ENCODE assay signal across 26 cellular contexts in genomic region chr4:40327340-40327739, GRCh38. TPM values are rescaled to one million over a fixed set of nuclear protein-coding genes. Genes with fewer than 3 reads are reported as not detected.
DNase-seq lines count a peak whose midpoint lies in the region; ATAC-seq, FAIRE-seq and TF ChIP-seq lines count a peak whose summit lies in the region.
"Had no signal": no experiment of that assay in that cellular context is flagged by ENCODE, and none has a peak within 500 bp of the region (broad histone marks: within the 10 kb centered on the region; RNA-seq: fewer than 3 reads in every experiment).

No MANE protein-coding gene starts in this region.

- H3K36me3 Mint-ChIP-seq in activated naive CD4-positive, alpha-beta T cell treated with anti-CD3 and anti-CD28 coated beads for 36 hours (ENCODE audit: low read depth) = no peaks in the 10 kb centered on the region
- H3K36me3 Mint-ChIP-seq: activated naive CD8-positive, alpha-beta T cell treated with anti-CD3 and anti-CD28 coated beads, Interleukin-2, amount 10 ng/mL, durations not matched to agents 7 days and 5 days; CD8-positive, alpha-beta T cell; natural killer cell treated with Interleukin-12 subunit alpha and Interleukin-12 subunit beta and Interleukin-15 and Interleukin-18, amount 100 ng/mL, for 72 hours had no signal

- H3K9ac ChIP-seq in HepG2 (ENCODE audit: insufficient read depth, low read depth, low read length) = no peak overlapping the region

- POLR2A ChIA-PET in A549 (lab: Yijun Ruan, JAX) (no interaction called here), HepG2 (lab: Yijun Ruan, JAX) (interaction anchor here (1.3 kb wide), 1 partner anchor 10 kb away, joined by 3 read pairs; no protein-coding TSS in a partner anchor)

- BruUV-seq in HepG2 (replicated peaks; lab: Mats Ljungman, UMichigan) = no TSS peak

- CTCF ChIA-PET in A549 (lab: Yijun Ruan, JAX) (interaction anchor here (1.2 to 5.0 kb wide), 5 partner anchors 10 to 271 kb away, joined by 3 to 45 read pairs (median 17); partner anchors contain the start of genes CHRNA9 and N4BP2), HepG2 (lab: Yijun Ruan, JAX; ENCODE audit: low intra/inter-chr PET ratio, low total read pairs) (no interaction called here)
- CTCF ChIA-PET in activated naive CD4-positive, alpha-beta T cell treated with anti-CD3 and anti-CD28 coated beads for 36 hours (lab: Charles Lee) = interaction anchor here (0.5 to 3.6 kb wide), 5 partner anchors 10 to 270 kb away, joined by 4 to 42 read pairs (median 17); partner anchors contain the start of gene N4BP2

- peaks cover 0 to 2% of the 10 kb centered on the region in 2 experiments; a peak in 2 of 5 replicates for H3K27me3 ChIP-seq in HepG2 (ENCODE audit: control insufficient read depth in 1 of 2, insufficient read depth in 2 of 2, low read length in 2 of 2)
- H3K27me3 ChIP-seq in stomach = no peaks in the 10 kb centered on the region
- H3K27me3 ChIP-seq in ovary = no peaks in the 10 kb centered on the region
- H3K27me3 ChIP-seq: esophagus squamous epithelium, vagina had no signal

- H3K9me3 Mint-ChIP-seq in activated naive CD4-positive, alpha-beta T cell treated with anti-CD3 and anti-CD28 coated beads for 36 hours = no peaks in the 10 kb centered on the region
- H3K9me3 Mint-ChIP-seq: activated CD4-positive, alpha-beta memory T cell treated with anti-CD3 and anti-CD28 coated beads, Interleukin-2, amount 10 ng/mL, durations not matched to agents 7 days and 5 days; activated naive CD8-positive, alpha-beta T cell treated with anti-CD3 and anti-CD28 coated beads, Interleukin-2, amount 10 ng/mL, durations not matched to agents 7 days and 5 days; activated T-cell treated with anti-CD3 and anti-CD28 coated beads, Interleukin-2, amount 50 U/mL, for 24 hours; CD8-positive, alpha-beta T cell; natural killer cell treated with Interleukin-12 subunit alpha and Interleukin-12 subunit beta and Interleukin-15 and Interleukin-18, amount 100 ng/mL, for 72 hours; T-helper 1 cell treated with Interleukin-12 subunit alpha and Interleukin-12 subunit beta and Interleukin-4 antibody, amounts not matched to agents 30 μg/mL and 1 μg/mL, for 36 hours had no signal

- H3K4me1 ChIP-seq in A549 (peaks cover 37% of the 10 kb centered on the region), HepG2 (ENCODE audit: insufficient read depth, low read length) (no peaks in the 10 kb centered on the region), stomach (peaks cover 0 to 21% (median 8%) of the 10 kb centered on the region in 4 donors), ovary (ENCODE audit: insufficient read depth) (no peaks in the 10 kb centered on the region)
- H3K4me1 ChIP-seq: esophagus squamous epithelium had no signal

- intact Hi-C loops in HepG2 (cut with micrococcal nuclease; ENCODE audit: unreplicated experiment) (no loop called here), stomach (cut with DNase I; ENCODE audit: low total_unique reads) (no loop called here), ovary (cut with DNase I) (loop anchor here in 2 of 4 donors (10.0 kb wide), 2 partner anchors 173 to 207 kb away; no protein-coding TSS in a partner anchor)
- intact Hi-C loops in activated naive CD4-positive, alpha-beta T cell treated with anti-CD3 and anti-CD28 coated beads for 36 hours (cut with micrococcal nuclease) = loop anchor here (5.0 kb wide), 1 partner anchor 515 kb away; no protein-coding TSS in a partner anchor

- DNase-seq in A549 (ENCODE audit: low read depth in 1 of 2, low spot score in 1 of 2) (no peak), SIG-M5 treated with dmso at 0.1 percent for 504 hours (lab: John Stamatoyannopoulos, UW; ENCODE audit: unreplicated experiment) (peak; percentile 96), HepG2 (ENCODE audit: low spot score) (no peak), stomach (no peak), ovary (no peak)
- DNase-seq in activated effector memory CD4-positive, alpha-beta T cell treated with anti-CD3 and anti-CD28 coated beads, Interleukin-2, amount 50 U/mL, for 16 hours = no peak
- no peak for DNase-seq in activated naive CD4-positive, alpha-beta T cell treated with anti-CD3 and anti-CD28 coated beads for 36 hours
- DNase-seq: activated CD4-positive, alpha-beta memory T cell treated with anti-CD3 and anti-CD28 coated beads, Interleukin-2, amount 10 ng/mL, durations not matched to agents 7 days and 5 days; activated naive CD8-positive, alpha-beta T cell treated with anti-CD3 and anti-CD28 coated beads, Interleukin-2, amount 10 ng/mL, durations not matched to agents 7 days and 5 days; activated T-cell treated with anti-CD3 and anti-CD28 coated beads, Interleukin-2, amount 50 U/mL, for 24 hours; CD8-positive, alpha-beta T cell; DND-41; esophagus squamous epithelium; NCI-H1930; stimulated activated CD4-positive, alpha-beta T cell treated with anti-CD3 and anti-CD28 coated beads, Interleukin-15, amount 100 ng/mL, for 24 hours had no signal

- TF ChIP-seq EP300 in A549 (IDR thresholded peaks at IDR 0.05) (no peak), HepG2 (IDR thresholded peaks at IDR 0.05; ENCODE audit: low read depth in 2 of 2, low read length in 2 of 2) (no peak), HepG2 (CRISPR knock-in tag; IDR thresholded peaks at IDR 0.05; ENCODE audit: borderline replicate concordance) (no peak), stomach (IDR thresholded peaks at IDR 0.05) (no peak), ovary (IDR thresholded peaks at IDR 0.05) (no peak)

- no peaks in the 10 kb centered on the region for H3K27me3 Mint-ChIP-seq in activated naive CD4-positive, alpha-beta T cell treated with anti-CD3 and anti-CD28 coated beads for 36 hours (ENCODE audit: low read depth)
- H3K27me3 Mint-ChIP-seq: activated naive CD8-positive, alpha-beta T cell treated with anti-CD3 and anti-CD28 coated beads, Interleukin-2, amount 10 ng/mL, durations not matched to agents 7 days and 5 days; activated T-cell treated with anti-CD3 and anti-CD28 coated beads, Interleukin-2, amount 50 U/mL, for 24 hours had no signal

- no peak overlapping the region for H2AFZ ChIP-seq in HepG2 (ENCODE audit: low read length)

- TF ChIP-seq RAD21 in A549 (conservative IDR thresholded peaks at IDR 0.05 in 1 of 2, IDR thresholded peaks at IDR 0.05 in 1 of 2) = no peak
- TF ChIP-seq RAD21 in HepG2 (CRISPR knock-in tag; IDR thresholded peaks at IDR 0.05) = no peak

- no peaks in the 10 kb centered on the region for H3K9me3 ChIP-seq in A549
- H3K9me3 ChIP-seq in KOPT-K1 (ENCODE audit: insufficient read depth, low read length, poor library complexity, severe bottlenecking) = no peaks in the 10 kb centered on the region
- no peaks in the 10 kb centered on the region for H3K9me3 ChIP-seq in HepG2 (ENCODE audit: low read length)
- no peaks in the 10 kb centered on the region for H3K9me3 ChIP-seq in stomach
- H3K9me3 ChIP-seq in ovary = no peaks in the 10 kb centered on the region
- H3K9me3 ChIP-seq: esophagus squamous epithelium, vagina had no signal

- FAIRE-seq in A549 (lab: Jason Lieb, UNC) (no peak), HepG2 (lab: Jason Lieb, UNC) (no peak)
- FAIRE-seq: bronchial epithelial cell, GM19239 had no signal

- H4K20me1 ChIP-seq in HepG2 (ENCODE audit: insufficient read depth, low read length) = no peaks in the 10 kb centered on the region

- 68% methylated on average over 4 of the region's 4 CpGs for WGBS in A549 (ENCODE audit: missing lambda C conversion rate)
- WGBS in HepG2 (ENCODE audit: low lambda C conversion rate) = 6% methylated on average over 4 of the region's 4 CpGs
- 62 to 83% (median 71%) methylated on average over 4 of the region's 4 CpGs for WGBS in stomach, 5 donors
- WGBS in ovary, 3 donors = 73 to 79% (median 77%) methylated on average over 4 of the region's 4 CpGs

- no peak overlapping the region for H3K27ac Mint-ChIP-seq in activated naive CD4-positive, alpha-beta T cell treated with anti-CD3 and anti-CD28 coated beads for 36 hours
- H3K27ac Mint-ChIP-seq: activated CD4-positive, alpha-beta memory T cell treated with anti-CD3 and anti-CD28 coated beads, Interleukin-2, amount 10 ng/mL, durations not matched to agents 7 days and 5 days; activated naive CD8-positive, alpha-beta T cell treated with anti-CD3 and anti-CD28 coated beads, Interleukin-2, amount 10 ng/mL, durations not matched to agents 7 days and 5 days; activated T-cell treated with anti-CD3 and anti-CD28 coated beads, Interleukin-2, amount 50 U/mL, for 24 hours; CD8-positive, alpha-beta T cell; natural killer cell treated with Interleukin-12 subunit alpha and Interleukin-12 subunit beta and Interleukin-15 and Interleukin-18, amount 100 ng/mL, for 72 hours; T-helper 1 cell treated with Interleukin-12 subunit alpha and Interleukin-12 subunit beta and Interleukin-4 antibody, amounts not matched to agents 30 μg/mL and 1 μg/mL, for 36 hours had no signal

- TF ChIP-seq POLR2A in A549 (IDR thresholded peaks at IDR 0.05; ENCODE audit: low read length) (no peak), HepG2 (IDR thresholded peaks at IDR 0.05; ENCODE audit: insufficient read depth in 1 of 2, low read depth in 2 of 2, low read length in 2 of 2) (no peak), stomach (IDR thresholded peaks at IDR 0.05) (no peak), ovary (IDR thresholded peaks at IDR 0.05) (no peak)

- no peaks in the 10 kb centered on the region for H3K36me3 ChIP-seq in KOPT-K1 (ENCODE audit: insufficient read depth, low read length)
- H3K36me3 ChIP-seq in HepG2 (replicated peaks in 1 of 2; ENCODE audit: control insufficient read depth in 1 of 2, insufficient read depth in 2 of 2, low read length in 2 of 2) = no peaks in the 10 kb centered on the region
- H3K36me3 ChIP-seq in stomach = no peaks in the 10 kb centered on the region
- no peaks in the 10 kb centered on the region for H3K36me3 ChIP-seq in ovary
- H3K36me3 ChIP-seq: esophagus squamous epithelium, vagina had no signal

- H3K27ac ChIP-seq in A549 = peak overlapping the region; percentile 40 to 75; a peak in 4 of 6 replicates
- peak overlapping the region; percentile 10 for H3K27ac ChIP-seq in KOPT-K1 (ENCODE audit: low read depth, low read length, poor library complexity, severe bottlenecking)
- no peak overlapping the region for H3K27ac ChIP-seq in HepG2 (ENCODE audit: extremely low read length, insufficient read depth, low read length)
- H3K27ac ChIP-seq in stomach = no peak overlapping the region
- H3K27ac ChIP-seq in ovary = no peak overlapping the region
- H3K27ac ChIP-seq: dorsolateral prefrontal cortex, esophagus squamous epithelium, RWPE1, vagina had no signal

- H3K79me2 ChIP-seq in HepG2 (ENCODE audit: insufficient read depth, low read length) = no peaks in the 10 kb centered on the region

- ATAC-seq in A549 (no peak), HepG2 (peak; percentile 26; the same call in 1 of the 3 replicates)
- ATAC-seq: CD8-positive, alpha-beta T cell; HCT116; natural killer cell treated with Interleukin-12 subunit alpha and Interleukin-12 subunit beta and Interleukin-15 and Interleukin-18, amount 100 ng/mL, for 72 hours had no signal

- TF ChIP-seq CTCF in A549 (IDR thresholded peaks at IDR 0.05) (no peak), HepG2 (CRISPR knock-in tag; IDR thresholded peaks at IDR 0.05) (no peak), stomach (IDR thresholded peaks at IDR 0.05) (no peak), ovary (IDR thresholded peaks at IDR 0.05) (no peak)

- no peak overlapping the region for H3K4me3 Mint-ChIP-seq in activated naive CD4-positive, alpha-beta T cell treated with anti-CD3 and anti-CD28 coated beads for 36 hours
- H3K4me3 Mint-ChIP-seq: activated CD4-positive, alpha-beta memory T cell treated with anti-CD3 and anti-CD28 coated beads, Interleukin-2, amount 10 ng/mL, durations not matched to agents 7 days and 5 days; activated naive CD8-positive, alpha-beta T cell treated with anti-CD3 and anti-CD28 coated beads, Interleukin-2, amount 10 ng/mL, durations not matched to agents 7 days and 5 days; activated T-cell treated with anti-CD3 and anti-CD28 coated beads, Interleukin-2, amount 50 U/mL, for 24 hours; CD8-positive, alpha-beta T cell; natural killer cell treated with Interleukin-12 subunit alpha and Interleukin-12 subunit beta and Interleukin-15 and Interleukin-18, amount 100 ng/mL, for 72 hours; T-helper 1 cell treated with Interleukin-12 subunit alpha and Interleukin-12 subunit beta and Interleukin-4 antibody, amounts not matched to agents 30 μg/mL and 1 μg/mL, for 36 hours had no signal

- H3K4me2 ChIP-seq in A549 (no peak overlapping the region), HepG2 (ENCODE audit: low read depth, low read length) (no peak overlapping the region)

- no peak overlapping the region for H3K4me3 ChIP-seq in A549
- no peak overlapping the region for H3K4me3 ChIP-seq in HepG2 (replicated peaks in 1 of 3; ENCODE audit: insufficient read depth in 1 of 3, low read depth in 2 of 3, low read length in 3 of 3)
- H3K4me3 ChIP-seq in stomach = no peak overlapping the region
- H3K4me3 ChIP-seq in ovary = no peak overlapping the region
- H3K4me3 ChIP-seq: dorsolateral prefrontal cortex, esophagus squamous epithelium, lung, vagina had no signal

- peaks cover 14% of the 10 kb centered on the region for H3K4me1 Mint-ChIP-seq in activated naive CD4-positive, alpha-beta T cell treated with anti-CD3 and anti-CD28 coated beads for 36 hours (ENCODE audit: low read depth)

- in situ Hi-C loops in HepG2 (cut with HindIII; ENCODE audit: extremely low pct_ligation_motif_present, low pct_unique_long_range_greater_than_20kb) = no loop called here

RNA-seq across cellular contexts. Expression of gene CHRNA9, which starts 7.8 kb away (rescaled TPM):
- polyA plus RNA-seq in A549 (2011; rRNA removed) = 1.6 and 1.9 TPM in 2 replicates
- polyA plus RNA-seq in A549 (2012; cell fraction: cytosol; rRNA removed) = 0.36 and 0.70 TPM in 2 replicates
- 0.32 and 0.83 TPM in 2 replicates for polyA plus RNA-seq in A549 (2012; cell fraction: nucleus; rRNA removed)
- 0.54 to 2.0 TPM (median 1.3 TPM) in 3 replicates for polyA plus RNA-seq in A549 (2017; fragmentation: RNase III; extraction: RNeasy Plus Mini Kit Qiagen cat#74134 plus additional on column Dnase treatment)
- 1.2 and 2.7 TPM in 2 replicates for polyA minus RNA-seq in A549 (2011; rRNA and poly(A)+ RNA removed)
- total RNA-seq in HepG2 (2016; rRNA removed; fragmentation: Illumina TruSeq; extraction: Trizol) = not detected in 2 replicates
- total RNA-seq in HepG2 (2016; cell fraction: cytosol; rRNA removed; fragmentation: Illumina TruSeq; extraction: Trizol; ENCODE audit: low read depth) = not detected in 2 replicates
- total RNA-seq in HepG2 (2016; cell fraction: insoluble cytoplasmic fraction; rRNA removed; fragmentation: Illumina TruSeq; extraction: Trizol) = not detected in 2 replicates
- total RNA-seq in HepG2 (2016; cell fraction: membrane; rRNA removed; fragmentation: Illumina TruSeq; extraction: Trizol) = not detected in 2 replicates
- not detected in 2 replicates for total RNA-seq in HepG2 (2016; cell fraction: nucleus; rRNA removed; fragmentation: Illumina TruSeq; extraction: Trizol)
- not detected in 2 replicates for polyA plus RNA-seq in HepG2 (2011; rRNA removed)
- not detected in 2 replicates for polyA plus RNA-seq in HepG2 (2011; cell fraction: cytosol; rRNA removed)
- not detected in 2 replicates for polyA plus RNA-seq in HepG2 (2011; cell fraction: nucleus; rRNA removed)
- polyA plus RNA-seq in HepG2 (2012) = not detected in 2 replicates
- polyA plus RNA-seq in HepG2 (2016; cell fraction: cytosol; fragmentation: Illumina TruSeq; extraction: Trizol; ENCODE audit: low read depth) = not detected in 2 replicates
- not detected in 2 replicates for polyA plus RNA-seq in HepG2 (2016; cell fraction: insoluble cytoplasmic fraction; fragmentation: Illumina TruSeq; extraction: Trizol; ENCODE audit: low read depth)
- polyA plus RNA-seq in HepG2 (2016; cell fraction: membrane; fragmentation: Illumina TruSeq; extraction: Trizol; ENCODE audit: low read depth) = not detected in 2 replicates
- polyA plus RNA-seq in HepG2 (2016; cell fraction: nucleus; fragmentation: Illumina TruSeq; extraction: Trizol; ENCODE audit: insufficient read depth, low read depth) = not detected in 2 replicates
- polyA minus RNA-seq in HepG2 (2011; rRNA and poly(A)+ RNA removed; ENCODE audit: low replicate concordance) = 81.4 TPM in 1 of 2 replicates, not detected in the other
- 0.35 TPM in 1 of 2 replicates, not detected in the other for polyA minus RNA-seq in HepG2 (2011; cell fraction: cytosol; rRNA and poly(A)+ RNA removed)
- not detected in 2 replicates for polyA minus RNA-seq in HepG2 (2011; cell fraction: nucleus; rRNA and poly(A)+ RNA removed)
- total RNA-seq in stomach = not detected
- polyA plus RNA-seq in stomach = under 1 TPM in 1 of 3 donors, not detected in 2; 0.31 TPM
- under 1 TPM in 1 of 7 donors, not detected in 6; 0.13 TPM for total RNA-seq in ovary
- not detected for polyA plus RNA-seq in ovary
- total RNA-seq in activated naive CD4-positive, alpha-beta T cell treated with anti-CD3 and anti-CD28 coated beads for 36 hours = not detected
- total RNA-seq: activated CD4-positive, alpha-beta memory T cell treated with anti-CD3 and anti-CD28 coated beads, Interleukin-2, amount 10 ng/mL, durations not matched to agents 7 days and 5 days; esophagus squamous epithelium; HT-29; natural killer cell treated with Interleukin-12 subunit alpha and Interleukin-12 subunit beta and Interleukin-15 and Interleukin-18, amount 100 ng/mL, for 72 hours; vagina had no signal
- polyA plus RNA-seq: lung had no signal

Comparison
In these comparisons a context has a peak if more than half of its experiments do, and no peak if none do; other contexts are left out.
1. H3K27ac ChIP-seq: peak in A549 (2 of 2) and KOPT-K1 (single experiment); none in HepG2 (single experiment), stomach (0 of 5) and ovary (0 of 2).